ENCODE assay signal across 32 cellular contexts in genomic region chr7:156962145-156962544, GRCh38. TPM values are rescaled to one million over a fixed set of nuclear protein-coding genes. Genes with fewer than 3 reads are reported as not detected.
"Had no signal": no experiment of that assay in that cellular context is flagged by ENCODE, and none has a peak within 500 bp of the region (broad histone marks: within the 10 kb centered on the region; RNA-seq: fewer than 3 reads in every experiment).

No MANE protein-coding gene starts in this region.

- H3K4me3 ChIP-seq: ascending aorta, breast epithelium, cardiac muscle cell, colonic mucosa, esophagus squamous epithelium, gastroesophageal sphincter, heart right ventricle had no signal

- FAIRE-seq: endometrium, endothelial cell of umbilical vein had no signal

- H3K4me1 ChIP-seq: ascending aorta, breast epithelium, colonic mucosa, esophagus squamous epithelium, gastroesophageal sphincter, heart right ventricle had no signal

- ATAC-seq: activated naive CD4-positive, alpha-beta T cell treated with anti-CD3 and anti-CD28 coated beads, Interleukin-2, amount 50 U/mL, for 72 hours; activated T-cell treated with anti-CD3 and anti-CD28 coated beads, Interleukin-2, amount 50 U/mL, for 4 hours; gastroesophageal sphincter; heart right ventricle had no signal

- H3K27me3 Mint-ChIP-seq: activated CD4-positive, alpha-beta memory T cell treated with anti-CD3 and anti-CD28 coated beads, Interleukin-2, amount 10 ng/mL, durations not matched to agents 7 days and 5 days; activated CD4-positive, alpha-beta T cell treated with anti-CD3 and anti-CD28 coated beads, Interleukin-2, amount 10 ng/mL, durations not matched to agents 7 days and 5 days; activated naive CD4-positive, alpha-beta T cell treated with anti-CD3 and anti-CD28 coated beads, Interleukin-2, amount 10 ng/mL, durations not matched to agents 7 days and 5 days; activated naive CD8-positive, alpha-beta T cell treated with anti-CD3 and anti-CD28 coated beads, Interleukin-2, amount 10 ng/mL, durations not matched to agents 7 days and 5 days had no signal

- H3K27ac Mint-ChIP-seq: activated CD4-positive, alpha-beta memory T cell treated with anti-CD3 and anti-CD28 coated beads, Interleukin-2, amount 10 ng/mL, durations not matched to agents 7 days and 5 days; activated CD4-positive, alpha-beta T cell treated with anti-CD3 and anti-CD28 coated beads, Interleukin-2, amount 10 ng/mL, durations not matched to agents 7 days and 5 days; activated naive CD4-positive, alpha-beta T cell treated with anti-CD3 and anti-CD28 coated beads, Interleukin-2, amount 10 ng/mL, durations not matched to agents 7 days and 5 days; activated naive CD8-positive, alpha-beta T cell treated with anti-CD3 and anti-CD28 coated beads, Interleukin-2, amount 10 ng/mL, durations not matched to agents 7 days and 5 days; activated T-helper 2 cell treated with anti-CD3 and anti-CD28 coated beads, Interferon-gamma antibody, Interleukin-2, Interleukin-4, amounts not matched to agents 10 μg/mL and 5 μg/mL and 100 μg/mL, durations not matched to agents 14 hours and 24 hours and 36 hours; brain had no signal

- H3K27me3 ChIP-seq: ascending aorta, breast epithelium, cardiac muscle cell, colonic mucosa, esophagus squamous epithelium, gastroesophageal sphincter, heart right ventricle had no signal

- DNase-seq: activated CD4-positive, alpha-beta memory T cell treated with anti-CD3 and anti-CD28 coated beads, Interleukin-2, amount 10 ng/mL, durations not matched to agents 7 days and 5 days; activated CD4-positive, alpha-beta T cell treated with anti-CD3 and anti-CD28 coated beads for 4 hours; activated CD4-positive, alpha-beta T cell treated with anti-CD3 and anti-CD28 coated beads, Interleukin-2, amount 10 ng/mL, durations not matched to agents 7 days and 5 days; activated CD4-positive, alpha-beta T cell treated with anti-CD3 and anti-CD28 coated beads, Interleukin-2, amount 50 U/mL, for 4 hours; activated CD4-positive, CD25-positive, alpha-beta regulatory T cell; activated CD4-positive, CD25-positive, alpha-beta regulatory T cell treated with anti-CD3 and anti-CD28 coated beads, Interleukin-2, amount 50 U/mL, for 72 hours; activated effector memory CD4-positive, alpha-beta T cell treated with anti-CD3 and anti-CD28 coated beads, Interleukin-2, amount 50 U/mL, for 16 hours; activated naive CD4-positive, alpha-beta T cell; activated naive CD4-positive, alpha-beta T cell treated with anti-CD3 and anti-CD28 coated beads, Interleukin-2, amount 10 ng/mL, durations not matched to agents 7 days and 5 days; activated naive CD8-positive, alpha-beta T cell treated with anti-CD3 and anti-CD28 coated beads, Interleukin-2, amount 10 ng/mL, durations not matched to agents 7 days and 5 days; activated T-cell treated with anti-CD3 and anti-CD28 coated beads, Interleukin-2, amount 50 U/mL, for 4 hours; central memory CD4-positive, alpha-beta T cell; cerebellar nuclear complex; colonic mucosa; effector CD8-positive, alpha-beta T cell; esophagus squamous epithelium; foreskin melanocyte; heart right ventricle; T-helper 2 cell had no signal

- H3K9me3 ChIP-seq: ascending aorta, breast epithelium, colonic mucosa, esophagus squamous epithelium, gastroesophageal sphincter, heart right ventricle had no signal

- H3K4me1 Mint-ChIP-seq: activated CD4-positive, alpha-beta T cell treated with anti-CD3 and anti-CD28 coated beads, Interleukin-2, amount 10 ng/mL, durations not matched to agents 7 days and 5 days; activated naive CD4-positive, alpha-beta T cell treated with anti-CD3 and anti-CD28 coated beads, Interleukin-2, amount 10 ng/mL, durations not matched to agents 7 days and 5 days; brain had no signal

- H3K9me3 Mint-ChIP-seq: activated CD4-positive, alpha-beta memory T cell treated with anti-CD3 and anti-CD28 coated beads, Interleukin-2, amount 10 ng/mL, durations not matched to agents 7 days and 5 days; activated CD4-positive, alpha-beta T cell treated with anti-CD3 and anti-CD28 coated beads, Interleukin-2, amount 10 ng/mL, durations not matched to agents 7 days and 5 days; activated naive CD4-positive, alpha-beta T cell treated with anti-CD3 and anti-CD28 coated beads, Interleukin-2, amount 10 ng/mL, durations not matched to agents 7 days and 5 days; activated naive CD4-positive, alpha-beta T cell treated with anti-CD3 and anti-CD28 coated beads, Interleukin-2, amount 50 U/mL, for 72 hours; activated naive CD8-positive, alpha-beta T cell treated with anti-CD3 and anti-CD28 coated beads, Interleukin-2, amount 10 ng/mL, durations not matched to agents 7 days and 5 days; activated T-cell treated with anti-CD3 and anti-CD28 coated beads, Interleukin-2, amount 50 U/mL, for 4 hours; activated T-helper 2 cell treated with anti-CD3 and anti-CD28 coated beads, Interferon-gamma antibody, Interleukin-2, Interleukin-4, amounts not matched to agents 10 μg/mL and 5 μg/mL and 100 μg/mL, durations not matched to agents 14 hours and 24 hours and 36 hours had no signal

- H3K27ac ChIP-seq: ascending aorta, breast epithelium, cardiac muscle cell, colonic mucosa, epithelial cell of prostate, esophagus squamous epithelium, gastroesophageal sphincter, heart right ventricle had no signal

- H3K4me3 Mint-ChIP-seq: activated CD4-positive, alpha-beta memory T cell treated with anti-CD3 and anti-CD28 coated beads, Interleukin-2, amount 10 ng/mL, durations not matched to agents 7 days and 5 days; activated CD4-positive, alpha-beta T cell treated with anti-CD3 and anti-CD28 coated beads, Interleukin-2, amount 10 ng/mL, durations not matched to agents 7 days and 5 days; activated naive CD4-positive, alpha-beta T cell treated with anti-CD3 and anti-CD28 coated beads, Interleukin-2, amount 10 ng/mL, durations not matched to agents 7 days and 5 days; activated naive CD8-positive, alpha-beta T cell treated with anti-CD3 and anti-CD28 coated beads, Interleukin-2, amount 10 ng/mL, durations not matched to agents 7 days and 5 days; activated T-cell treated with anti-CD3 and anti-CD28 coated beads, Interleukin-2, amount 50 U/mL, for 4 hours; brain had no signal

RNA-seq across cellular contexts. Expression of gene MNX1, which starts 48.3 kb away (rescaled TPM):
- total RNA-seq: activated CD4-positive, alpha-beta T cell treated with anti-CD3 and anti-CD28 coated beads, Interleukin-2, amount 10 ng/mL, durations not matched to agents 7 days and 5 days; activated naive CD8-positive, alpha-beta T cell treated with anti-CD3 and anti-CD28 coated beads, Interleukin-2, amount 10 ng/mL, durations not matched to agents 7 days and 5 days; activated T-cell treated with anti-CD3 and anti-CD28 coated beads, Interleukin-2, amount 50 U/mL, for 4 hours; ascending aorta; endothelial cell of umbilical vein; fibroblast of lung; fibroblast of villous mesenchyme; gastroesophageal sphincter; glomerular endothelial cell; heart right ventricle had no signal
- polyA plus RNA-seq: endothelial cell of umbilical vein, fibroblast of lung, heart right ventricle had no signal
